2 cellular contexts compared by ENCODE assay signal in the genomic region with DNA sequence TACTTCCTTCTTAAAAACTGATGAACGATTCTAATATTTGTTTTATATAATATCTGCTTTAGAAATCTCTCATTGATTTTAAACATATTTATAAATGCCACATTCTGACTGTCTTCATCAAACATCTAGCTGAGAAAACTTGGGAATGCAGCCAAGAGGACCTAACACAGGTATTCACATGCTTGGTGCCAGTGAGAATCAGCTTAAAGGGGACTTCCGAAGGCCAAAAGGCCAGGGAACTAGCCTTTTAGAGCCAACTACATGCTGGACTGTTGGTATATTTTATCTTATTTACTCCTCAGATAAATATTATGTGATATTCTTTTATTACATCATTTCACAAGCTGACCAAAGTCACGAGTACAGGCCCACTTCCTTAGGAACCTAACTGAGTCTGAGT.
TF ChIP-seq lines count a peak whose summit lies in the region.

No MANE protein-coding gene starts in this region.

TF ChIP-seq in GM23338, 12 proteins besides CTCF, POLR2A, EP300 and RAD21 (continued from another document):
- TF ChIP-seq JUNB (IDR thresholded peaks at IDR 0.05; ENCODE audit: unreplicated experiment) = no peak
- TF ChIP-seq, protein P1, sequence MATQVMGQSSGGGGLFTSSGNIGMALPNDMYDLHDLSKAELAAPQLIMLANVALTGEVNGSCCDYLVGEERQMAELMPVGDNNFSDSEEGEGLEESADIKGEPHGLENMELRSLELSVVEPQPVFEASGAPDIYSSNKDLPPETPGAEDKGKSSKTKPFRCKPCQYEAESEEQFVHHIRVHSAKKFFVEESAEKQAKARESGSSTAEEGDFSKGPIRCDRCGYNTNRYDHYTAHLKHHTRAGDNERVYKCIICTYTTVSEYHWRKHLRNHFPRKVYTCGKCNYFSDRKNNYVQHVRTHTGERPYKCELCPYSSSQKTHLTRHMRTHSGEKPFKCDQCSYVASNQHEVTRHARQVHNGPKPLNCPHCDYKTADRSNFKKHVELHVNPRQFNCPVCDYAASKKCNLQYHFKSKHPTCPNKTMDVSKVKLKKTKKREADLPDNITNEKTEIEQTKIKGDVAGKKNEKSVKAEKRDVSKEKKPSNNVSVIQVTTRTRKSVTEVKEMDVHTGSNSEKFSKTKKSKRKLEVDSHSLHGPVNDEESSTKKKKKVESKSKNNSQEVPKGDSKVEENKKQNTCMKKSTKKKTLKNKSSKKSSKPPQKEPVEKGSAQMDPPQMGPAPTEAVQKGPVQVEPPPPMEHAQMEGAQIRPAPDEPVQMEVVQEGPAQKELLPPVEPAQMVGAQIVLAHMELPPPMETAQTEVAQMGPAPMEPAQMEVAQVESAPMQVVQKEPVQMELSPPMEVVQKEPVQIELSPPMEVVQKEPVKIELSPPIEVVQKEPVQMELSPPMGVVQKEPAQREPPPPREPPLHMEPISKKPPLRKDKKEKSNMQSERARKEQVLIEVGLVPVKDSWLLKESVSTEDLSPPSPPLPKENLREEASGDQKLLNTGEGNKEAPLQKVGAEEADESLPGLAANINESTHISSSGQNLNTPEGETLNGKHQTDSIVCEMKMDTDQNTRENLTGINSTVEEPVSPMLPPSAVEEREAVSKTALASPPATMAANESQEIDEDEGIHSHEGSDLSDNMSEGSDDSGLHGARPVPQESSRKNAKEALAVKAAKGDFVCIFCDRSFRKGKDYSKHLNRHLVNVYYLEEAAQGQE (IDR thresholded peaks at IDR 0.05; ENCODE audit: unreplicated experiment) = no peak
- no peak for TF ChIP-seq EZH2phosphoT487 (IDR thresholded peaks at IDR 0.05; ENCODE audit: unreplicated experiment)
- TF ChIP-seq ZNF462 (CRISPR knock-in tag; IDR thresholded peaks at IDR 0.05) = no peak
- TF ChIP-seq POLR2AphosphoS5 (IDR thresholded peaks at IDR 0.05; ENCODE audit: low read depth) = no peak
- no peak for TF ChIP-seq EZH2 (IDR thresholded peaks at IDR 0.05; ENCODE audit: low read depth, unreplicated experiment)

TF ChIP-seq in GM12891, 5 proteins besides CTCF, POLR2A, EP300 and RAD21 (continued from another document):
- TF ChIP-seq PAX5 (IDR thresholded peaks at IDR 0.05; ENCODE audit: insufficient read depth, low read length, severe bottlenecking) = no peak
- TF ChIP-seq SPI1 (IDR thresholded peaks at IDR 0.05; ENCODE audit: low read depth, low read length) = no peak
- TF ChIP-seq POU2F2 (IDR thresholded peaks at IDR 0.05; ENCODE audit: low read depth, low read length) = no peak
